Comparison of ENCODE assay signal across 19 cellular contexts in genomic region chr5:6404129-6404528, GRCh38. TPM values are rescaled to one million over a fixed set of nuclear protein-coding genes. Genes with fewer than 3 reads are reported as not detected.
DNase-seq lines count a peak whose midpoint lies in the region; ATAC-seq and TF ChIP-seq lines count a peak whose summit lies in the region.
"Had no signal": no experiment of that assay in that cellular context is flagged by ENCODE, and none has a peak within 500 bp of the region (broad histone marks: within the 10 kb centered on the region; RNA-seq: fewer than 3 reads in every experiment).

No MANE protein-coding gene starts in this region.

- H3K9me3 ChIP-seq in MG63 (no peaks in the 10 kb centered on the region), WERI-Rb-1 (ENCODE audit: severe bottlenecking) (no peaks in the 10 kb centered on the region)

- ATAC-seq in GM19035 (IDR thresholded peaks at IDR 0.05; ENCODE audit: unreplicated experiment) (peak; percentile 59), HG03108 (IDR thresholded peaks at IDR 0.05; ENCODE audit: unreplicated experiment) (peak; percentile 58)
- ATAC-seq: naive thymus-derived CD8-positive, alpha-beta T cell had no signal

- CTCF ChIA-PET in BJ (lab: Yijun Ruan, JAX) = no interaction called here

- POLR2A ChIA-PET in BJ (lab: Charles Lee) = no interaction called here

- H3K27ac ChIP-seq in WERI-Rb-1 = no peak overlapping the region

- H3K36me3 ChIP-seq in BJ (ENCODE audit: control insufficient read depth, insufficient read depth, low read length) (no peaks in the 10 kb centered on the region), MG63 (no peaks in the 10 kb centered on the region), WERI-Rb-1 (no peaks in the 10 kb centered on the region)

- H3K4me3 ChIP-seq in BJ (ENCODE audit: low read depth, low read length) (no peak overlapping the region), MG63 (no peak overlapping the region), WERI-Rb-1 (ENCODE audit: low read depth, low read length) (no peak overlapping the region)

- TF ChIP-seq CTCF in BJ (IDR thresholded peaks at IDR 0.05; ENCODE audit: insufficient read depth, low read depth, low read length) = no peak
- no peak for TF ChIP-seq CTCF in WERI-Rb-1 (IDR thresholded peaks at IDR 0.05; ENCODE audit: low read depth, low read length)

- H3K27me3 ChIP-seq in BJ (ENCODE audit: control insufficient read depth, insufficient read depth, low read length) (no peaks in the 10 kb centered on the region), MG63 (peaks cover 17% of the 10 kb centered on the region), WERI-Rb-1 (ENCODE audit: insufficient read depth, low read depth, severe bottlenecking) (peaks cover 72% of the 10 kb centered on the region)

- DNase-seq in BJ (ENCODE audit: low read depth) (peak; percentile 44), epidermal melanocyte (ENCODE audit: insufficient read length, low spot score) (peak; percentile 32), OCI-M2 (lab: John Stamatoyannopoulos, UW; ENCODE audit: unreplicated experiment) (no peak), MG63 (no peak), WERI-Rb-1 (no peak)
- DNase-seq in activated CD4-positive, alpha-beta T cell treated with anti-CD3 and anti-CD28 coated beads, Interleukin-2, amount 50 U/mL, for 1 hour = no peak
- DNase-seq: activated naive CD4-positive, alpha-beta T cell treated with anti-CD3 and anti-CD28 coated beads, Interleukin-2, amount 10 ng/mL, durations not matched to agents 7 days and 5 days; central memory CD4-positive, alpha-beta T cell; DMS53; naive thymus-derived CD8-positive, alpha-beta T cell; NCI-H1417; NCI-H510A treated with DMSO at 0.1 percent for 48 hours; retina; stimulated activated CD4-positive, alpha-beta T cell treated with anti-CD3 and anti-CD28 coated beads, Interleukin-4, amount 100 ng/mL, for 24 hours; stimulated activated naive CD4-positive, alpha-beta T cell; T-helper 9 cell had no signal

RNA-seq across cellular contexts. Expression of gene MED10, which starts 25.8 kb away (rescaled TPM):
- 35.3 and 36.6 TPM in 2 replicates for polyA plus RNA-seq in BJ (2011; rRNA removed)
- polyA minus RNA-seq in BJ (2011; rRNA and poly(A)+ RNA removed) = 6.3 and 9.8 TPM in 2 replicates
- total RNA-seq in MG63 (2014; rRNA removed; shearing (Covaris generic); ENCODE audit: low replicate concordance) = 97.9 and 127 TPM in 2 replicates

RNA-seq across cellular contexts. Expression of gene UBE2QL1, which starts 44.5 kb away (rescaled TPM):
- polyA plus RNA-seq in BJ (2011; rRNA removed) = not detected in 2 replicates
- polyA minus RNA-seq in BJ (2011; rRNA and poly(A)+ RNA removed) = 0.05 TPM in 1 of 2 replicates, not detected in the other
- total RNA-seq in MG63 (2014; rRNA removed; shearing (Covaris generic); ENCODE audit: low replicate concordance) = not detected in 2 replicates
- total RNA-seq: activated CD8-positive, alpha-beta memory T cell treated with anti-CD3 and anti-CD28 coated beads for 36 hours; naive thymus-derived CD8-positive, alpha-beta T cell had no signal
- polyA plus RNA-seq: naive thymus-derived CD8-positive, alpha-beta T cell had no signal

Comparison
In these comparisons a context has a peak if more than half of its experiments do, and no peak if none do; other contexts are left out.
1. DNase-seq: peak in BJ (single experiment) and epidermal melanocyte (single experiment); none in OCI-M2 (single experiment), activated CD4-positive, alpha-beta T cell treated with anti-CD3 and anti-CD28 coated beads, Interleukin-2, amount 50 U/mL, for 1 hour (single experiment), MG63 (single experiment) and WERI-Rb-1 (single experiment).